8 cellular contexts compared by ENCODE assay signal in the genomic region with DNA sequence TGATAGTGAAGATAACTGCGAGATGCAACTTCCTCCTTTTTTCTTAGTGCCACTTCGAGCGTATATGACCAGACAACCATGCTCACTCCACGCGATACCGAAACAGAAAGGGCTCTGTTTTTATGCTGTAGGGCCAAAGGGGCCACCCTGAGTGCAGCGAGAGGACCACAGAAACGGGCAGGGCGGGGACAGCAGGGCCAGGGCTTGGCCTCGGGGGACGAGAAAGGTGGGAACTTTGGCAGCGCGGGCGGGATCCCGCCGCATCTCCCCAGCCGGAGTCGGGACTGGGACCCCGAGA. TPM values are rescaled to one million over a fixed set of nuclear protein-coding genes. Genes with fewer than 3 reads are reported as not detected.
A peak's percentile ranks its signal among the peaks of the same experiment; 100 is the strongest.
DNase-seq lines count a peak whose midpoint lies in the region; ATAC-seq, FAIRE-seq and TF ChIP-seq lines count a peak whose summit lies in the region.

No MANE protein-coding gene starts in this region.

- peaks cover 32% of the 10 kb centered on the region for H3K4me1 Mint-ChIP-seq in neural crest cell

- intact Hi-C loops in transverse colon (cut with DNase I; ENCODE audit: low total_unique reads): no loop called here

- no peak for TF ChIP-seq CTCF in fibroblast of pulmonary artery (IDR thresholded peaks at IDR 0.05; ENCODE audit: low read length, missing control alignments)
- no peak for TF ChIP-seq CTCF in neural crest cell (conservative IDR thresholded peaks at IDR 0.05)
- no peak for TF ChIP-seq CTCF in transverse colon (IDR thresholded peaks at IDR 0.05)

- DNase-seq in AML-193 (lab: John Stamatoyannopoulos, UW) (peak; percentile 77 to 83), RCC 7860 (ENCODE audit: low spot score) (peak; percentile 49), activated T-helper 1 cell treated with Interleukin-2 at 50 U/mL for 16 hours (ENCODE audit: low read depth) (peak; percentile 24), fibroblast of pulmonary artery (ENCODE audit: low read depth) (peak; percentile 49), neural crest cell (ENCODE audit: low read depth, low spot score) (peak; percentile 37), transverse colon (peak; percentile 76)

- ATAC-seq in GM19324 (IDR thresholded peaks at IDR 0.05; ENCODE audit: low FRiP score, unreplicated experiment): peak; percentile 65
- ATAC-seq in HG03378 (IDR thresholded peaks at IDR 0.05; ENCODE audit: unreplicated experiment): peak; percentile 57

- no peak for TF ChIP-seq EP300 in transverse colon (IDR thresholded peaks at IDR 0.05; ENCODE audit: low read depth)

- peak overlapping the region; percentile 86 for H3K4me3 ChIP-seq in fibroblast of pulmonary artery (replicated peaks; ENCODE audit: low read depth, low read length)
- H3K4me3 ChIP-seq in transverse colon: peak overlapping the region; percentile 79 to 100 (median 92)

- H3K36me3 Mint-ChIP-seq in neural crest cell (ENCODE audit: low read depth): no peaks in the 10 kb centered on the region

- peaks cover 0 to 28% (median 13%) of the 10 kb centered on the region in 4 donors for H3K4me1 ChIP-seq in transverse colon

- in situ Hi-C loops in transverse colon (cut with MboI; ENCODE audit: low pct_ligation_motif_present in 1 of 4, low pct_unique_long_range_greater_than_20kb in 1 of 4, low sequenced_read_pairs in 3 of 4): loop anchor here in 1 of 4 donors (10.0 kb wide), 1 partner anchor 85 kb away; no protein-coding TSS in a partner anchor

- H3K27ac ChIP-seq in transverse colon: peak overlapping the region; percentile 97 to 99 (median 98)

- no peaks in the 10 kb centered on the region for H3K9me3 Mint-ChIP-seq in neural crest cell

- 0 to 1% methylated on average over 2 to 19 of the region's 19 CpGs for WGBS in transverse colon (ENCODE audit: low coverage in 1 of 2), 2 donors

- H3K36me3 ChIP-seq in transverse colon: no peaks in the 10 kb centered on the region

- no peaks in the 10 kb centered on the region for H3K9me3 ChIP-seq in transverse colon

- H3K27me3 ChIP-seq in transverse colon: no peaks in the 10 kb centered on the region

- peak overlapping the region; percentile 9 for H3K27ac Mint-ChIP-seq in neural crest cell (ENCODE audit: unreplicated experiment)

- TF ChIP-seq POLR2A in transverse colon (IDR thresholded peaks at IDR 0.05): no peak

- H3K4me3 Mint-ChIP-seq in neural crest cell: peak overlapping the region; percentile 92

- FAIRE-seq in RCC 7860 (lab: Jason Lieb, UNC): no peak

- peaks cover 50% of the 10 kb centered on the region for H3K27me3 Mint-ChIP-seq in neural crest cell (ENCODE audit: low read depth)

RNA-seq across cellular contexts. Expression of a gene that starts 0.5 kb away (rescaled TPM):
- total RNA-seq in neural crest cell (31.5 and 33.1 TPM in 2 replicates), transverse colon (100 to 1,000 TPM in 1 of 4 donors, 10 to 100 TPM in 3; 48.3 to 105 (median 73.2) TPM)

RNA-seq across cellular contexts. Expression of a gene that starts 7.0 kb away (rescaled TPM):
- total RNA-seq in neural crest cell (not detected in 2 replicates), transverse colon (1 to 10 TPM in 1 of 4 donors, under 1 TPM in 3; 0.14 to 2.8 (median 0.77) TPM)

Comparison
In these comparisons a context has a peak if more than half of its experiments do, and no peak if none do; other contexts are left out.
1. Peak in every context shown above with its lines: DNase-seq, ATAC-seq, H3K4me3 ChIP-seq and H3K27ac ChIP-seq.
2. DNase-seq: peak in every context shown above with its lines; median percentile 80 in AML-193; 76 in transverse colon; 49 in RCC 7860; 49 in fibroblast of pulmonary artery; 37 in neural crest cell; 24 in activated T-helper 1 cell treated with Interleukin-2 at 50 U/mL for 16 hours.